8 cellular contexts compared by ENCODE assay signal in the genomic region with DNA sequence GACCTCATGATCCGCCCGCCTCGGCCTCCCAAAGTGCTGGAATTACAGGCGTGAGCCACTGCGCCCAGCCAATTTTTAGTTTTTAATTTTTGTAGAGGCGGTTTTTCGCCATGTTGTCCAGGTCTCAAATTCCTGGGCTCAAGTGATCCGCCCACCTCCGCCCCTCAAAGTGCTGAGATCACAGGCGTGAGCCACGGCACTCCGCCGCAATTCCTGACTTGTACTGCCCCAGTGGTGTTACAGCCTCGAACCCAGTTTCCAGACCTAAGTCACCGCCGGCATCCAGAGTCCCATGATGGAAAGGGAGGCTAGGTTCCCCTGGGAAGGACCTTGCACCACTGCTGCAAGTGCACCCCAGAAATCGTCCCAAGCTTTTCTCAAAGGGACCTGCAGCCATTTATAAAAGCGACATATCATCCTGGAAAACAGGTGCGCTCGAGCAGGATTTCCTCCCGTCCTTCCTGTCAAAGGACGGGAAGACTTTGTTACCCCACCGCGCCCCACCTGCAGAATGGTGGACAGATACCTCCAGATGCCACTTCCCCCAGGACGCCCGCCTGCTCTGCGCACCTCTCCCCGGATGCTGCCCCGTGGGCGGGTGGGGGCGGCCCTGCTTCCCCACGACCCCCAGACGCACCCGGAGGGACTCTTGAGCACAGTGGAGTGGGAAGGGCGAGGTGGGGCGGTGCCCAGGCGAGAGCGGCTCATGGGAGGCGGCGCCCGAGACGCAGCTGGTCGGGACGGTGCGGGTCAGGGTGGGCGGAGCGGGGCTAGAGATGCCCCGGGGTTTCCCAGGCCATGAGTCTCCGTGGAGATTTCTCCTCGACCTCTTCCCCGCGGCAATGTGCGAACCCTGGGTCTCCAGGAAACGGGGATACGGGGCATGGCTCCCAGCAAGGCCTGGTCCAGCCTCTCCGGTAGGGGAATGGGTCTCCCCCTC. TPM values are rescaled to one million over a fixed set of nuclear protein-coding genes. Genes with fewer than 3 reads are reported as not detected.
DNase-seq lines count a peak whose midpoint lies in the region; ATAC-seq and TF ChIP-seq lines count a peak whose summit lies in the region.

No MANE protein-coding gene starts in this region.

- H3K27ac ChIP-seq in SJSA1 (peak overlapping the region; percentile 97), ascending aorta (peak overlapping the region; percentile 94 to 97), iPS DF 6.9 (ENCODE audit: low read length) (no peak overlapping the region)

- peak; percentile 56 for ATAC-seq in GM21528 (IDR thresholded peaks at IDR 0.05; ENCODE audit: low FRiP score, unreplicated experiment)
- peak; percentile 89 for ATAC-seq in sciatic nerve

- H3K9me3 ChIP-seq in SJSA1 (replicated peaks): no peaks in the 10 kb centered on the region
- H3K9me3 ChIP-seq in ascending aorta: no peaks in the 10 kb centered on the region
- no peaks in the 10 kb centered on the region for H3K9me3 ChIP-seq in iPS DF 6.9 (ENCODE audit: control insufficient read depth, insufficient read depth, low read length)

- no peak for TF ChIP-seq CTCF in ascending aorta (IDR thresholded peaks at IDR 0.05)

- no CpG with 5 or more reads among the region's 56 CpGs for WGBS in iPS DF 6.9 (ENCODE audit: insufficient coverage, insufficient read length)

- H3K4me3 ChIP-seq in SJSA1 (peak overlapping the region; percentile 58), ascending aorta (peak overlapping the region; percentile 26 to 91), iPS DF 6.9 (ENCODE audit: low read length) (peak overlapping the region; percentile 55; the same call in 1 of the 2 replicates)

- intact Hi-C loops in ascending aorta (cut with DNase I): no loop called here
- intact Hi-C loops in sciatic nerve (cut with DNase I): no loop called here

- DNase-seq in ELR (ENCODE audit: low read depth) (peak; percentile 78), HuH-7 (ENCODE audit: low spot score) (peak; percentile 69), SJSA1 (ENCODE audit: low read depth in 1 of 2, low spot score in 2 of 2) (peak in 1 of 2 experiments; percentile 71), ascending aorta (ENCODE audit: low spot score in 2 of 2) (peak in 1 of 2 donors; percentile 85), iPS DF 6.9 (ENCODE audit: low read depth, low spot score) (no peak), sciatic nerve (ENCODE audit: low spot score) (peak; percentile 85)
- no peak for DNase-seq in central memory CD4-positive, alpha-beta T cell

- H3K27me3 ChIP-seq in SJSA1 (replicated peaks): no peaks in the 10 kb centered on the region
- no peaks in the 10 kb centered on the region for H3K27me3 ChIP-seq in ascending aorta
- no peaks in the 10 kb centered on the region for H3K27me3 ChIP-seq in iPS DF 6.9 (ENCODE audit: control insufficient read depth, insufficient read depth, low read length)

- H3K4me1 ChIP-seq in SJSA1 (replicated peaks): peaks cover 16% of the 10 kb centered on the region
- H3K4me1 ChIP-seq in ascending aorta: peaks cover 0 to 9% of the 10 kb centered on the region in 2 donors
- H3K4me1 ChIP-seq in iPS DF 6.9 (ENCODE audit: control insufficient read depth, insufficient read depth, low read length): peaks cover 3% of the 10 kb centered on the region; the same call in 1 of the 2 replicates

- H3K36me3 ChIP-seq in SJSA1 (peaks cover 40% of the 10 kb centered on the region), ascending aorta (peaks cover 10 to 16% of the 10 kb centered on the region in 2 donors), iPS DF 6.9 (ENCODE audit: control insufficient read depth, insufficient read depth, low read length) (peaks cover 23% of the 10 kb centered on the region; the same call in 1 of the 2 replicates)

RNA-seq across cellular contexts. Expression of gene RPL10, which starts 1.0 kb away (rescaled TPM):
- total RNA-seq in SJSA1 (2014; rRNA removed; shearing (Covaris generic)): 1,843 and 4,201 TPM in 2 replicates
- total RNA-seq in ascending aorta (4,298 TPM), sciatic nerve (2,095 TPM)

RNA-seq across cellular contexts. Expression of gene DNASE1L1, which starts 11.8 kb away (rescaled TPM):
- total RNA-seq in SJSA1 (2014; rRNA removed; shearing (Covaris generic)): 30.9 and 41.8 TPM in 2 replicates
- total RNA-seq in ascending aorta (52.5 TPM), sciatic nerve (18.4 TPM)

RNA-seq across cellular contexts. Expression of gene TAFAZZIN, which starts 14.1 kb away (rescaled TPM):
- 11.3 and 17.7 TPM in 2 replicates for total RNA-seq in SJSA1 (2014; rRNA removed; shearing (Covaris generic))
- 33.4 TPM for total RNA-seq in ascending aorta
- total RNA-seq in sciatic nerve: 56.7 TPM

RNA-seq across cellular contexts. Expression of gene EMD, which starts 18.1 kb away (rescaled TPM):
- 17.7 and 42.3 TPM in 2 replicates for total RNA-seq in SJSA1 (2014; rRNA removed; shearing (Covaris generic))
- total RNA-seq in ascending aorta: 86.3 TPM
- 61.5 TPM for total RNA-seq in sciatic nerve

RNA-seq across cellular contexts. Expression of gene FLNA, which starts 22.8 kb away (rescaled TPM):
- 918 and 1,686 TPM in 2 replicates for total RNA-seq in SJSA1 (2014; rRNA removed; shearing (Covaris generic))
- total RNA-seq in ascending aorta (6,152 TPM), sciatic nerve (1,228 TPM)

Comparison
In these comparisons a context has a peak if more than half of its experiments do, and no peak if none do; other contexts are left out.
1. DNase-seq: peak in ELR (single experiment), HuH-7 (single experiment) and sciatic nerve (single experiment); none in iPS DF 6.9 (single experiment) and central memory CD4-positive, alpha-beta T cell (single experiment).
2. Peak in every context shown above with its lines, with median percentiles within 50 percentile points of each other: H3K4me3 ChIP-seq.